In the genomic region with DNA sequence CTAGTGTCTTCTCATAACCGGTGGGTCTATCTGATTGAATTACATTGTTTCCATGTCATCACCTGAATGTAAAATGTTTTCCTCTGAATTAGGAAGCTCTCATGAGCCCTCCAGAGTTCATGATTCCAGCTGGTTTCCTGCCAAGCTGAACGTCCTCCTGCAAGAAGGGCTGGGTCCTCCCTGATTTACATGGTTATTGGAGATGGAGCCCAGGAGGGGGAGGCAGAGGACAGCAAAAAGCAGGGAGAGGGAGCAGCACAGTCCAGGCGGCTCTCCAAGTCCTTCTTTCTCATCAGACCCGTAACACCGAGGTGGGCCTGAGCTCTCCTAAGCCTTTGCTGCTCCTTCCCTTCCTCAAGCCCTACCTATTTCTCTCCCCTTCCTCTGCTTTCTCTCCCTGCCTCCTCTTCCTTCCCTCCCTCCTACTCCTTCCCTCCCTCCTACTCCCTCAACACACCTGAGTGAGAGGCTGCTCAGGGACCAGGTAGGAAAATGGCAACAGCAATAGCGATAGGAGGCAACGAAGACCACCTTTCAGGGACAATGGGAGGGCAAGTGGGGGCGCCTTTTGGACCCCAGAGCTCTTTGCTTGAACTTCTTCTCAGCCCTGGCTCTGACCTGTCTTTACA, we compare ENCODE assay signal across 10 cellular contexts.
A peak's percentile ranks its signal among the peaks of the same experiment; 100 is the strongest.
DNase-seq lines count a peak whose midpoint lies in the region; ATAC-seq and TF ChIP-seq lines count a peak whose summit lies in the region.
"Had no signal": no experiment of that assay in that cellular context is flagged by ENCODE, and none has a peak within 500 bp of the region (broad histone marks: within the 10 kb centered on the region; RNA-seq: fewer than 3 reads in every experiment).

No MANE protein-coding gene starts in this region.

- CTCF ChIA-PET in AG04450 (lab: Charles Lee) = interaction anchor here (1.2 kb wide), 1 partner anchor 1081 kb away, joined by 5 read pairs; no protein-coding TSS in a partner anchor

- no peaks in the 10 kb centered on the region for H3K4me1 ChIP-seq in GM23248 (ENCODE audit: insufficient read depth)
- H3K4me1 ChIP-seq in vagina = no peaks in the 10 kb centered on the region

- WGBS in GM23248 (ENCODE audit: low coverage in 1 of 2, low lambda C conversion rate in 2 of 2, missing lambda C conversion rate in 2 of 2), 2 experiments = 18% methylated on average over 8 of the region's 8 CpGs

- peaks cover 28 to 64% of the 10 kb centered on the region in 2 donors for H3K27me3 Mint-ChIP-seq in effector memory CD8-positive, alpha-beta T cell

- no peaks in the 10 kb centered on the region for H3K27me3 ChIP-seq in AG04450 (ENCODE audit: control insufficient read depth, insufficient read depth, low read length)
- H3K27me3 ChIP-seq in GM23248 (replicated peaks; ENCODE audit: insufficient read depth) = no peaks in the 10 kb centered on the region
- H3K27me3 ChIP-seq in vagina = no peaks in the 10 kb centered on the region

- no peaks in the 10 kb centered on the region for H3K4me1 Mint-ChIP-seq in effector memory CD8-positive, alpha-beta T cell (ENCODE audit: low read depth in 2 of 2)
- H3K4me1 Mint-ChIP-seq: central memory CD8-positive, alpha-beta T cell had no signal

- H3K36me3 ChIP-seq in GM23248 (ENCODE audit: low read depth) (no peaks in the 10 kb centered on the region), vagina (no peaks in the 10 kb centered on the region)

- H3K9me3 Mint-ChIP-seq in effector memory CD8-positive, alpha-beta T cell = no peaks in the 10 kb centered on the region
- H3K9me3 Mint-ChIP-seq: central memory CD8-positive, alpha-beta T cell had no signal

- no peak overlapping the region for H2AFZ ChIP-seq in GM23248

- H3K79me2 ChIP-seq in GM23248 (ENCODE audit: insufficient read depth) = no peaks in the 10 kb centered on the region

- H3K27ac Mint-ChIP-seq in effector memory CD8-positive, alpha-beta T cell = no peak overlapping the region
- H3K27ac Mint-ChIP-seq: stimulated activated naive CD8-positive, alpha-beta T cell treated with anti-CD3 and anti-CD28 coated beads, Interleukin-15, Interleukin-2, amounts not matched to agents 100 ng/mL and 50 ng/mL, for 24 hours had no signal

- H3K9me3 ChIP-seq in AG04450 (ENCODE audit: control insufficient read depth, insufficient read depth, low read length) = peaks cover 13% of the 10 kb centered on the region
- no peaks in the 10 kb centered on the region for H3K9me3 ChIP-seq in GM23248 (ENCODE audit: low read depth)
- no peaks in the 10 kb centered on the region for H3K9me3 ChIP-seq in vagina

- intact Hi-C loops in vagina (cut with DNase I) = loop anchor here (10.0 kb wide), 1 partner anchor 1079 kb away; no protein-coding TSS in a partner anchor

- no peak for TF ChIP-seq POLR2A in vagina (IDR thresholded peaks at IDR 0.05)

- ATAC-seq in GM21576 (IDR thresholded peaks at IDR 0.05; ENCODE audit: unreplicated experiment) = no peak
- ATAC-seq in effector memory CD8-positive, alpha-beta T cell (replicated peaks) = no peak

- H4K20me1 ChIP-seq in GM23248 (ENCODE audit: insufficient read depth) = no peaks in the 10 kb centered on the region

- DNase-seq in AG04450 (ENCODE audit: low read depth, low spot score) (no peak), GM23248 (peak; percentile 74), NCI-H446 treated with DMSO at 0.1 percent for 48 hours (lab: John Stamatoyannopoulos, UW) (peak; percentile 30), cardiac fibroblast (ENCODE audit: low read depth in 2 of 2) (peak; percentile 69 to 87), left kidney (ENCODE audit: low read depth, low spot score) (peak; percentile 94), vagina (ENCODE audit: extremely low spot score in 2 of 2) (no peak)
- no peak for DNase-seq in effector memory CD8-positive, alpha-beta T cell

- no peaks in the 10 kb centered on the region for H3K9me2 ChIP-seq in GM23248 (ENCODE audit: insufficient read depth)

- H3K4me3 Mint-ChIP-seq in effector memory CD8-positive, alpha-beta T cell = no peak overlapping the region
- H3K4me3 Mint-ChIP-seq: central memory CD8-positive, alpha-beta T cell; stimulated activated naive CD8-positive, alpha-beta T cell treated with anti-CD3 and anti-CD28 coated beads, Interleukin-15, Interleukin-2, amounts not matched to agents 100 ng/mL and 50 ng/mL, for 24 hours had no signal

- no peak overlapping the region for H3K9ac ChIP-seq in GM23248

- TF ChIP-seq CTCF in AG04450 (IDR thresholded peaks at IDR 0.05; ENCODE audit: low read depth, low read length) = peak; percentile 31
- peak; percentile 51 for TF ChIP-seq CTCF in cardiac fibroblast (IDR thresholded peaks at IDR 0.05; ENCODE audit: low read depth, low read length)
- peak; percentile 27 to 58 (median 45) for TF ChIP-seq CTCF in vagina (IDR thresholded peaks at IDR 0.05)

- H3K4me2 ChIP-seq in GM23248 (ENCODE audit: unreplicated experiment) = no peak overlapping the region

- H3K27ac ChIP-seq in AG04450 (ENCODE audit: low read depth, low read length) = no peak overlapping the region
- H3K27ac ChIP-seq in GM23248 = no peak overlapping the region
- H3K27ac ChIP-seq in vagina = no peak overlapping the region

- no peaks in the 10 kb centered on the region for H3F3A ChIP-seq in GM23248 (ENCODE audit: insufficient read depth)

- in situ Hi-C loops in GM23248 (cut with MboI) = loop anchor here (25.0 kb wide), 1 partner anchor 1096 kb away; no protein-coding TSS in a partner anchor

- no peak overlapping the region for H3K4me3 ChIP-seq in AG04450 (ENCODE audit: low read depth, low read length)
- no peak overlapping the region for H3K4me3 ChIP-seq in GM23248
- H3K4me3 ChIP-seq in cardiac fibroblast (replicated peaks in 1 of 2; ENCODE audit: low read depth in 2 of 2, low read length in 2 of 2) = no peak overlapping the region
- no peak overlapping the region for H3K4me3 ChIP-seq in vagina

- POLR2A ChIA-PET in AG04450 (lab: Yijun Ruan, JAX) = no interaction called here

- no peaks in the 10 kb centered on the region for H3K36me3 Mint-ChIP-seq in effector memory CD8-positive, alpha-beta T cell (ENCODE audit: insufficient read depth)

Comparison
In these comparisons a context has a peak if more than half of its experiments do, and no peak if none do; other contexts are left out.
1. DNase-seq: peak in GM23248 (single experiment), NCI-H446 treated with DMSO at 0.1 percent for 48 hours (single experiment), cardiac fibroblast (2 of 2) and left kidney (single experiment); none in AG04450 (single experiment), vagina (0 of 2) and effector memory CD8-positive, alpha-beta T cell (0 of 3).
2. Peak in every context shown above with its lines, with median percentiles within 50 percentile points of each other: CTCF ChIP-seq.